Comparison of ENCODE assay signal across 36 cellular contexts in genomic region chr1:110579460-110579859, GRCh38.
"Had no signal": no experiment of that assay in that cellular context is flagged by ENCODE, and none has a peak within 500 bp of the region (broad histone marks: within the 10 kb centered on the region; RNA-seq: fewer than 3 reads in every experiment).

No MANE protein-coding gene starts in this region.

- H3K36me3 ChIP-seq: adrenal gland, brain microvascular endothelial cell, breast epithelium had no signal

- H3K9me3 Mint-ChIP-seq: activated B cell treated with CpG ODN at 0.5 μM for 24 hours; activated CD4-positive, alpha-beta memory T cell treated with anti-CD3 and anti-CD28 coated beads for 36 hours; activated CD4-positive, alpha-beta T cell treated with anti-CD3 and anti-CD28 coated beads, Interleukin-2, amount 10 ng/mL, durations not matched to agents 24 days and 14 days; activated CD8-positive, alpha-beta T cell treated with anti-CD3 and anti-CD28 coated beads for 36 hours; activated naive CD4-positive, alpha-beta T cell treated with anti-CD3 and anti-CD28 coated beads for 36 hours; activated naive CD4-positive, alpha-beta T cell treated with anti-CD3 and anti-CD28 coated beads, Interleukin-2, amount 50 U/mL, for 72 hours; activated naive CD8-positive, alpha-beta T cell treated with anti-CD3 and anti-CD28 coated beads for 36 hours; activated T-cell treated with anti-CD3 and anti-CD28 coated beads, Interleukin-2, amount 50 U/mL, for 4 hours; activated T-cell treated with anti-CD3 and anti-CD28 coated beads, Interleukin-2, amount 50 U/mL, for 72 hours; activated T-helper 1 cell treated with anti-CD3 and anti-CD28 coated beads, Interleukin-12 subunit alpha, Interleukin-12 subunit beta, Interleukin-2, Interleukin-4 antibody, amounts not matched to agents 30 ng/mL and 10 ng/mL and 1 ng/mL, durations not matched to agents 14 hours and 24 hours and 36 hours; activated T-helper 17 cell treated with anti-CD3 and anti-CD28 coated beads, Interleukin-2, amount 50 U/mL, for 72 hours; T-cell; T-helper 2 cell treated with Interferon-gamma antibody and Interleukin-4, amounts not matched to agents 5 μg/mL and 100 μg/mL, for 36 hours had no signal

- H3K27ac Mint-ChIP-seq: activated B cell treated with CpG ODN at 0.5 μM for 24 hours; activated CD4-positive, alpha-beta memory T cell treated with anti-CD3 and anti-CD28 coated beads for 36 hours; activated CD4-positive, alpha-beta T cell treated with anti-CD3 and anti-CD28 coated beads, Interleukin-2, amount 10 ng/mL, durations not matched to agents 24 days and 14 days; activated CD8-positive, alpha-beta T cell treated with anti-CD3 and anti-CD28 coated beads for 36 hours; activated naive CD4-positive, alpha-beta T cell treated with anti-CD3 and anti-CD28 coated beads for 36 hours; activated naive CD4-positive, alpha-beta T cell treated with anti-CD3 and anti-CD28 coated beads, Interleukin-2, amount 50 U/mL, for 72 hours; activated naive CD8-positive, alpha-beta T cell treated with anti-CD3 and anti-CD28 coated beads for 36 hours; activated T-cell treated with anti-CD3 and anti-CD28 coated beads, Interleukin-2, amount 50 U/mL, for 72 hours; activated T-helper 1 cell treated with anti-CD3 and anti-CD28 coated beads, Interleukin-12 subunit alpha, Interleukin-12 subunit beta, Interleukin-2, Interleukin-4 antibody, amounts not matched to agents 30 ng/mL and 10 ng/mL and 1 ng/mL, durations not matched to agents 14 hours and 24 hours and 36 hours; activated T-helper 17 cell treated with anti-CD3 and anti-CD28 coated beads, Interleukin-2, amount 50 U/mL, for 72 hours; T-cell; T-helper 2 cell treated with Interferon-gamma antibody and Interleukin-4, amounts not matched to agents 5 μg/mL and 100 μg/mL, for 36 hours had no signal

- H3K4me3 Mint-ChIP-seq: activated B cell treated with CpG ODN at 0.5 μM for 24 hours; activated CD4-positive, alpha-beta memory T cell treated with anti-CD3 and anti-CD28 coated beads for 36 hours; activated CD4-positive, alpha-beta T cell treated with anti-CD3 and anti-CD28 coated beads, Interleukin-2, amount 10 ng/mL, durations not matched to agents 24 days and 14 days; activated CD8-positive, alpha-beta T cell treated with anti-CD3 and anti-CD28 coated beads for 36 hours; activated naive CD4-positive, alpha-beta T cell treated with anti-CD3 and anti-CD28 coated beads for 36 hours; activated naive CD8-positive, alpha-beta T cell treated with anti-CD3 and anti-CD28 coated beads for 36 hours; activated T-cell treated with anti-CD3 and anti-CD28 coated beads, Interleukin-2, amount 50 U/mL, for 4 hours; activated T-cell treated with anti-CD3 and anti-CD28 coated beads, Interleukin-2, amount 50 U/mL, for 72 hours; activated T-helper 1 cell treated with anti-CD3 and anti-CD28 coated beads, Interleukin-12 subunit alpha, Interleukin-12 subunit beta, Interleukin-2, Interleukin-4 antibody, amounts not matched to agents 30 ng/mL and 10 ng/mL and 1 ng/mL, durations not matched to agents 14 hours and 24 hours and 36 hours; activated T-helper 17 cell treated with anti-CD3 and anti-CD28 coated beads, Interleukin-2, amount 50 U/mL, for 72 hours; T-cell; T-helper 2 cell treated with Interferon-gamma antibody and Interleukin-4, amounts not matched to agents 5 μg/mL and 100 μg/mL, for 36 hours had no signal

- H3K27me3 Mint-ChIP-seq: activated CD4-positive, alpha-beta memory T cell treated with anti-CD3 and anti-CD28 coated beads for 36 hours had no signal

- H3K27ac ChIP-seq: adrenal gland, body of pancreas, brain microvascular endothelial cell, breast epithelium, VCaP had no signal

- H3K36me3 Mint-ChIP-seq: activated CD4-positive, alpha-beta memory T cell treated with anti-CD3 and anti-CD28 coated beads for 36 hours; activated naive CD4-positive, alpha-beta T cell treated with anti-CD3 and anti-CD28 coated beads, Interleukin-2, amount 50 U/mL, for 72 hours; activated naive CD8-positive, alpha-beta T cell treated with anti-CD3 and anti-CD28 coated beads for 36 hours; T-cell had no signal

- DNase-seq: activated B cell treated with CpG ODN at 0.5 μM for 24 hours; activated CD4-positive, alpha-beta memory T cell treated with anti-CD3 and anti-CD28 coated beads for 36 hours; activated CD4-positive, alpha-beta T cell treated with anti-CD3 and anti-CD28 coated beads for 4 hours; activated CD4-positive, alpha-beta T cell treated with anti-CD3 and anti-CD28 coated beads, Interleukin-2, amount 10 ng/mL, durations not matched to agents 24 days and 14 days; activated CD4-positive, alpha-beta T cell treated with anti-CD3 and anti-CD28 coated beads, Interleukin-2, amount 50 U/mL, for 1 hour; activated CD4-positive, alpha-beta T cell treated with anti-CD3 and anti-CD28 coated beads, Interleukin-2, amount 50 U/mL, for 4 hours; activated CD4-positive, CD25-positive, alpha-beta regulatory T cell treated with anti-CD3 and anti-CD28 coated beads, Interleukin-2, amount 50 U/mL, for 72 hours; activated CD8-positive, alpha-beta memory T cell treated with anti-CD3 and anti-CD28 coated beads, Interleukin-2, amount 50 U/mL, for 4 hours; activated CD8-positive, alpha-beta T cell treated with anti-CD3 and anti-CD28 coated beads for 36 hours; activated effector memory CD4-positive, alpha-beta T cell treated with anti-CD3 and anti-CD28 coated beads, Interleukin-2, amount 50 U/mL, for 16 hours; activated gamma-delta T cell treated with Interleukin-2 at 50 U/mL for 16 hours; activated naive CD4-positive, alpha-beta T cell; activated naive CD4-positive, alpha-beta T cell treated with anti-CD3 and anti-CD28 coated beads for 36 hours; activated naive CD4-positive, alpha-beta T cell treated with anti-CD3 and anti-CD28 coated beads, Interleukin-2, amount 50 U/mL, for 16 hours; activated naive CD8-positive, alpha-beta T cell treated with anti-CD3 and anti-CD28 coated beads for 36 hours; activated T-cell treated with anti-CD3 and anti-CD28 coated beads for 4 hours; activated T-cell treated with anti-CD3 and anti-CD28 coated beads, Interleukin-2, amount 50 U/mL, for 1 hour; activated T-cell treated with anti-CD3 and anti-CD28 coated beads, Interleukin-2, amount 50 U/mL, for 4 hours; activated T-cell treated with anti-CD3 and anti-CD28 coated beads, Interleukin-2, amount 50 U/mL, for 72 hours; amniotic stem cell; aorta; body of pancreas; brain microvascular endothelial cell; central memory CD4-positive, alpha-beta T cell; T-cell; T-helper 2 cell; T-helper 9 cell had no signal

- H3K4me3 ChIP-seq: adrenal gland, body of pancreas, breast epithelium had no signal

- H3K9me3 ChIP-seq: adrenal gland, body of pancreas had no signal

- FAIRE-seq: astrocyte, TTC549 had no signal

- H3K27me3 ChIP-seq: adrenal gland, body of pancreas, brain microvascular endothelial cell, breast epithelium had no signal

- H3K4me1 Mint-ChIP-seq: activated B cell treated with CpG ODN at 0.5 μM for 24 hours; activated CD4-positive, alpha-beta T cell treated with anti-CD3 and anti-CD28 coated beads, Interleukin-2, amount 10 ng/mL, durations not matched to agents 24 days and 14 days; activated naive CD8-positive, alpha-beta T cell treated with anti-CD3 and anti-CD28 coated beads for 36 hours; activated T-helper 17 cell treated with anti-CD3 and anti-CD28 coated beads, Interleukin-2, amount 50 U/mL, for 72 hours; T-cell had no signal

- H3K4me1 ChIP-seq: adrenal gland, body of pancreas, breast epithelium had no signal

- ATAC-seq: activated CD8-positive, alpha-beta T cell treated with anti-CD3 and anti-CD28 coated beads for 36 hours; activated naive CD4-positive, alpha-beta T cell treated with anti-CD3 and anti-CD28 coated beads, Interleukin-2, amount 50 U/mL, for 72 hours; activated T-cell treated with anti-CD3 and anti-CD28 coated beads, Interleukin-2, amount 50 U/mL, for 4 hours; activated T-cell treated with anti-CD3 and anti-CD28 coated beads, Interleukin-2, amount 50 U/mL, for 72 hours; activated T-helper 17 cell treated with anti-CD3 and anti-CD28 coated beads, Interleukin-2, amount 50 U/mL, for 72 hours; body of pancreas; T-cell had no signal
